27 cellular contexts compared by ENCODE assay signal in the genomic region with DNA sequence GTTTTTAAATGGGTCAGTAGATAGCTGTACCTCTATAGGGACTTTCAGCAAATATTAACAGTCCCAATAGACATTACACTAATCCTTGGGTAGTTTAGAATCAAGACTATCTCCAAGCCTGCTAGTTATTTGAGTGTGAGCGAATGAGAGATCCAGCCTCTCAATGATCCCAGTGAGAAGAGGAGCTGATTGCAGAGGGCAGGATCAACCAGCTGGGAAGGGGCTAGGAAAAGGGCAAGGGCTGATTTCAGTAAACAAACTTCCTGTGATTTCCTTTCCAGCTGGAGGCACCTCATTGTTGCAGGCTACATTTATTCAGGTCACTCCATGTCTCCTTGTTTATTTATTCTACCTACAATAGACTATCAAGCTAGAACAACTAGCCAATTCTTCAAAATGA.
"Had no signal": no experiment of that assay in that cellular context is flagged by ENCODE, and none has a peak within 500 bp of the region (broad histone marks: within the 10 kb centered on the region; RNA-seq: fewer than 3 reads in every experiment).

No MANE protein-coding gene starts in this region.

- H3K27ac ChIP-seq: cardiac muscle cell, SJCRH30, SK-N-MC, WERI-Rb-1 had no signal

- DNase-seq: activated CD4-positive, alpha-beta T cell treated with anti-CD3 and anti-CD28 coated beads, Interleukin-2, amount 10 ng/mL, durations not matched to agents 24 days and 14 days; activated CD4-positive, alpha-beta T cell treated with anti-CD3 and anti-CD28 coated beads, Interleukin-2, amount 50 U/mL, for 4 hours; activated CD8-positive, alpha-beta T cell treated with anti-CD3 and anti-CD28 coated beads for 36 hours; activated effector memory CD4-positive, alpha-beta T cell treated with anti-CD3 and anti-CD28 coated beads, Interleukin-2, amount 50 U/mL, for 16 hours; activated naive CD4-positive, alpha-beta T cell; activated naive CD4-positive, alpha-beta T cell treated with anti-CD3 and anti-CD28 coated beads, Interleukin-2, amount 50 U/mL, for 16 hours; activated naive CD8-positive, alpha-beta T cell treated with anti-CD3 and anti-CD28 coated beads for 36 hours; activated T-cell treated with anti-CD3 and anti-CD28 coated beads, Interleukin-2, amount 50 U/mL, for 1 hour; activated T-cell treated with anti-CD3 and anti-CD28 coated beads, Interleukin-2, amount 50 U/mL, for 72 hours; amniotic stem cell; aorta; NCI-H1105; NCI-H1417 treated with DMSO at 0.1 percent for 48 hours; NCI-H187 treated with DMSO at 0.1 percent for 48 hours; NCI-H2171; NCI-H510A; NCI-H526; SHP77; SJCRH30; T1000; WERI-Rb-1 had no signal

- H3K36me3 ChIP-seq: cardiac muscle cell, SJCRH30, WERI-Rb-1 had no signal

- H3K9me3 ChIP-seq: SJCRH30 had no signal

- H3K4me1 ChIP-seq: SJCRH30 had no signal

- H3K36me3 Mint-ChIP-seq: activated naive CD8-positive, alpha-beta T cell treated with anti-CD3 and anti-CD28 coated beads for 36 hours had no signal

- H3K27me3 ChIP-seq: cardiac muscle cell, SJCRH30 had no signal

- H3K4me3 Mint-ChIP-seq: activated CD4-positive, alpha-beta T cell treated with anti-CD3 and anti-CD28 coated beads, Interleukin-2, amount 10 ng/mL, durations not matched to agents 24 days and 14 days; activated CD8-positive, alpha-beta T cell treated with anti-CD3 and anti-CD28 coated beads for 36 hours; activated naive CD8-positive, alpha-beta T cell treated with anti-CD3 and anti-CD28 coated beads for 36 hours; activated T-cell treated with anti-CD3 and anti-CD28 coated beads, Interleukin-2, amount 50 U/mL, for 72 hours; activated T-helper 17 cell treated with anti-CD3 and anti-CD28 coated beads, Interleukin-2, amount 50 U/mL, for 72 hours; central memory CD8-positive, alpha-beta T cell had no signal

- H3K4me3 ChIP-seq: cardiac muscle cell, K562, SJCRH30, SK-N-MC had no signal

- H3K4me1 Mint-ChIP-seq: activated CD4-positive, alpha-beta T cell treated with anti-CD3 and anti-CD28 coated beads, Interleukin-2, amount 10 ng/mL, durations not matched to agents 24 days and 14 days; activated naive CD8-positive, alpha-beta T cell treated with anti-CD3 and anti-CD28 coated beads for 36 hours; activated T-helper 17 cell treated with anti-CD3 and anti-CD28 coated beads, Interleukin-2, amount 50 U/mL, for 72 hours; central memory CD8-positive, alpha-beta T cell had no signal

- ATAC-seq: activated CD8-positive, alpha-beta T cell treated with anti-CD3 and anti-CD28 coated beads for 36 hours; activated T-cell treated with anti-CD3 and anti-CD28 coated beads, Interleukin-2, amount 50 U/mL, for 72 hours; activated T-helper 17 cell treated with anti-CD3 and anti-CD28 coated beads, Interleukin-2, amount 50 U/mL, for 72 hours; K562; Panc1 had no signal

- H3K27me3 Mint-ChIP-seq: activated CD4-positive, alpha-beta T cell treated with anti-CD3 and anti-CD28 coated beads, Interleukin-2, amount 10 ng/mL, durations not matched to agents 24 days and 14 days; activated CD8-positive, alpha-beta T cell treated with anti-CD3 and anti-CD28 coated beads for 36 hours; activated naive CD8-positive, alpha-beta T cell treated with anti-CD3 and anti-CD28 coated beads for 36 hours; activated T-helper 17 cell treated with anti-CD3 and anti-CD28 coated beads, Interleukin-2, amount 50 U/mL, for 72 hours; central memory CD8-positive, alpha-beta T cell had no signal

- H3K27ac Mint-ChIP-seq: activated CD4-positive, alpha-beta T cell treated with anti-CD3 and anti-CD28 coated beads, Interleukin-2, amount 10 ng/mL, durations not matched to agents 24 days and 14 days; activated CD8-positive, alpha-beta T cell treated with anti-CD3 and anti-CD28 coated beads for 36 hours; activated naive CD8-positive, alpha-beta T cell treated with anti-CD3 and anti-CD28 coated beads for 36 hours; activated T-cell treated with anti-CD3 and anti-CD28 coated beads, Interleukin-2, amount 50 U/mL, for 72 hours; activated T-helper 17 cell treated with anti-CD3 and anti-CD28 coated beads, Interleukin-2, amount 50 U/mL, for 72 hours had no signal
